23 cellular contexts compared by ENCODE assay signal in the genomic region with DNA sequence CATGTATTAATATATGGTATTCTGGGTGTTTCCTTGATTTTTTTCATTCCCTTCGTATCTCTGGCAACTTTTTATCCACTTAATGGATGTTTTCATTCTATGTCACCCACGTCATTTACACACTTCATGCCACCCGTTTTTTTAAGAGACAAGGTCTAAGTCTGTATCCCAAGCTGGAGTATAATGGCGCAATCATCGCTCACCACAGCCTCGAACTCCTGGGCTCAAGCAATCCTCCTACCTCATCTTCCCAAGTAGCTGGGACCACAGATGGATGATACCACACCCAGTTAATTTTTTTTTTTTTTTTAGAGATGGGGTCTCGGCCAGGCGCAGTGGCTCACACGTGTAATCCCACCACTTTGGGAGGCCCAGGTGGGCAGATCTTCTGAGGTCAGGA.
"Had no signal": no experiment of that assay in that cellular context is flagged by ENCODE, and none has a peak within 500 bp of the region (broad histone marks: within the 10 kb centered on the region; RNA-seq: fewer than 3 reads in every experiment).

No MANE protein-coding gene starts in this region.

- H3K4me3 Mint-ChIP-seq: endodermal cell; memory B cell; mesothelial cell of epicardium; stimulated activated effector memory CD8-positive, alpha-beta T cell treated with anti-CD3 and anti-CD28 coated beads, Interleukin-12 subunit alpha, Interleukin-12 subunit beta, amount 100 ng/mL, for 72 hours; stimulated activated naive CD8-positive, alpha-beta T cell treated with anti-CD3 and anti-CD28 coated beads, Interleukin-15, Interleukin-2, amounts not matched to agents 100 ng/mL and 50 ng/mL, for 24 hours had no signal

- H3K36me3 ChIP-seq: colonic mucosa, left ventricle myocardium inferior, lower lobe of right lung, right atrium auricular region, tibial artery, upper lobe of left lung, uterus had no signal

- ATAC-seq: foreskin keratinocyte; left cardiac atrium; lower lobe of right lung; stimulated activated effector memory CD8-positive, alpha-beta T cell treated with anti-CD3 and anti-CD28 coated beads, Interleukin-12 subunit alpha, Interleukin-12 subunit beta, amount 100 ng/mL, for 72 hours had no signal

- H3K36me3 Mint-ChIP-seq: mesothelial cell of epicardium had no signal

- H2AFZ ChIP-seq: hepatocyte had no signal

- H3K4me3 ChIP-seq: colonic mucosa, hepatocyte, left ventricle myocardium inferior, lower lobe of right lung, right atrium auricular region, tibial artery, upper lobe of left lung, uterus had no signal

- H3K27ac Mint-ChIP-seq: endodermal cell; memory B cell; mesothelial cell of epicardium; stimulated activated effector memory CD8-positive, alpha-beta T cell treated with anti-CD3 and anti-CD28 coated beads, Interleukin-12 subunit alpha, Interleukin-12 subunit beta, amount 100 ng/mL, for 72 hours; stimulated activated naive CD8-positive, alpha-beta T cell treated with anti-CD3 and anti-CD28 coated beads, Interleukin-15, Interleukin-2, amounts not matched to agents 100 ng/mL and 50 ng/mL, for 24 hours had no signal

- DNase-seq: colonic mucosa; effector CD4-positive, alpha-beta T cell; endodermal cell; erythroblast; foreskin keratinocyte; head of caudate nucleus; kidney; left cardiac atrium; left ventricle myocardium inferior; lower lobe of right lung; posterior cingulate gyrus; small intestine; stimulated activated CD4-positive, alpha-beta T cell treated with anti-CD3 and anti-CD28 coated beads, Interleukin-12 subunit alpha, Interleukin-12 subunit beta, amount 100 ng/mL, for 4 hours; stimulated activated CD4-positive, alpha-beta T cell treated with anti-CD3 and anti-CD28 coated beads, Interleukin-2, amount 100 ng/mL, for 48 hours; tibial artery; upper lobe of left lung; uterus had no signal

- H3K27me3 ChIP-seq: foreskin keratinocyte, right atrium auricular region had no signal

- H3K9me3 ChIP-seq: colonic mucosa, left ventricle myocardium inferior, lower lobe of right lung, right atrium auricular region, tibial artery, upper lobe of left lung, uterus had no signal

- H3K9me3 Mint-ChIP-seq: endodermal cell; mesothelial cell of epicardium; stimulated activated effector memory CD8-positive, alpha-beta T cell treated with anti-CD3 and anti-CD28 coated beads, Interleukin-12 subunit alpha, Interleukin-12 subunit beta, amount 100 ng/mL, for 72 hours; stimulated activated naive CD8-positive, alpha-beta T cell treated with anti-CD3 and anti-CD28 coated beads, Interleukin-15, Interleukin-2, amounts not matched to agents 100 ng/mL and 50 ng/mL, for 24 hours had no signal

- H3K4me1 ChIP-seq: foreskin keratinocyte, uterus had no signal

- H3K27me3 Mint-ChIP-seq: memory B cell had no signal

- H3K4me2 ChIP-seq: hepatocyte had no signal

- H3K27ac ChIP-seq: colonic mucosa, foreskin keratinocyte, left ventricle myocardium inferior, lower lobe of right lung, right atrium auricular region, tibial artery, upper lobe of left lung, uterus had no signal
